15 cellular contexts compared by ENCODE assay signal in the genomic region with DNA sequence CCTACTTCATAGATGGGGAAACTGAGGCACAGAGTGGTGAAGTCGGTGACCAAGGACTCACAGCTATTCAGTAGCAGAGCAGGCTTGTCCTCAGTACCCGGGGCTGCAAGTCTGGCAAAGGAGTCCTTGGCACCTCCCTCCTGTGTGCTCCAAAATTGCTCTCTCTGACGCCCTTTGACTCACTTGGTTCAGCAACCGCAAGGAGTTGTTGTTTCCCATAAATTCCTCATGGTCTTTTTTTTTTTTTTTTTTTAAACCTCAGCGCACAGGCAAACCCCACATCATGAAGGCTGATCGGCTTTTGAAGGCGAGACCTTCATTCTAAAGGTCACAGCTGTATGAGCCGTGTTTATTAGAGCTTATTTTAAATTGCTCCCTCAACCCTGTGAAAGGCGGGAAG.
DNase-seq lines count a peak whose midpoint lies in the region; ATAC-seq and TF ChIP-seq lines count a peak whose summit lies in the region.
"Had no signal": no experiment of that assay in that cellular context is flagged by ENCODE, and none has a peak within 500 bp of the region (broad histone marks: within the 10 kb centered on the region; RNA-seq: fewer than 3 reads in every experiment).

No MANE protein-coding gene starts in this region.

- no peaks in the 10 kb centered on the region for H3K27me3 ChIP-seq in osteoblast (ENCODE audit: insufficient read depth, low read length)
- H3K27me3 ChIP-seq: BLaER1, left lung had no signal

- peak; percentile 73 for DNase-seq in AG09319 (ENCODE audit: extremely low read depth, low read depth)
- DNase-seq in NOMO-1 treated with DMSO at 0.1 percent for 48 hours (lab: John Stamatoyannopoulos, UW; ENCODE audit: unreplicated experiment), result peak; percentile 61
- peak; percentile 63 for DNase-seq in epithelial cell of proximal tubule (ENCODE audit: low read depth)
- peak; percentile 93 for DNase-seq in osteoblast (ENCODE audit: insufficient read length, low spot score, missing footprints)
- DNase-seq in amygdala (lab: John Stamatoyannopoulos, UW), result no peak
- no peak for DNase-seq in NCI-H345 (lab: John Stamatoyannopoulos, UW)
- DNase-seq in activated CD8-positive, alpha-beta T cell treated with anti-CD3 and anti-CD28 coated beads, Interleukin-2, amount 10 ng/mL, durations not matched to agents 7 days and 5 days, result no peak
- DNase-seq: erythroblast, GF-D8, left lung, NCI-H1092 treated with DMSO at 0.1 percent for 48 hours had no signal

- H2AFZ ChIP-seq in osteoblast (ENCODE audit: low read length), result peak overlapping the region; percentile 36

- peaks cover 35% of the 10 kb centered on the region for H3K4me1 Mint-ChIP-seq in activated CD8-positive, alpha-beta T cell treated with anti-CD3 and anti-CD28 coated beads, Interleukin-2, amount 10 ng/mL, durations not matched to agents 7 days and 5 days (ENCODE audit: low read depth)

- H3K27ac Mint-ChIP-seq in activated CD8-positive, alpha-beta T cell treated with anti-CD3 and anti-CD28 coated beads, Interleukin-2, amount 10 ng/mL, durations not matched to agents 7 days and 5 days, result no peak overlapping the region
- H3K27ac Mint-ChIP-seq: progenitor cell of endocrine pancreas had no signal

- no peaks in the 10 kb centered on the region for H3K9me3 Mint-ChIP-seq in activated CD8-positive, alpha-beta T cell treated with anti-CD3 and anti-CD28 coated beads, Interleukin-2, amount 10 ng/mL, durations not matched to agents 7 days and 5 days (ENCODE audit: insufficient read depth)

- no peaks in the 10 kb centered on the region for H3K36me3 ChIP-seq in osteoblast (ENCODE audit: insufficient read depth, low read length)
- H3K36me3 ChIP-seq: BLaER1, left lung had no signal

- no peaks in the 10 kb centered on the region for H3K9me3 ChIP-seq in osteoblast (ENCODE audit: low read depth, low read length)
- H3K9me3 ChIP-seq: left lung had no signal

- H3K27me3 Mint-ChIP-seq in activated CD8-positive, alpha-beta T cell treated with anti-CD3 and anti-CD28 coated beads, Interleukin-2, amount 10 ng/mL, durations not matched to agents 7 days and 5 days (ENCODE audit: low read depth), result peaks cover 22% of the 10 kb centered on the region
- H3K27me3 Mint-ChIP-seq: progenitor cell of endocrine pancreas had no signal

- H3K4me3 Mint-ChIP-seq in activated CD8-positive, alpha-beta T cell treated with anti-CD3 and anti-CD28 coated beads, Interleukin-2, amount 10 ng/mL, durations not matched to agents 7 days and 5 days, result no peak overlapping the region

- H3K4me2 ChIP-seq in osteoblast (ENCODE audit: insufficient read depth, low read length), result peak overlapping the region; percentile 59
- H3K4me2 ChIP-seq: BLaER1 had no signal

- H3K4me1 ChIP-seq in osteoblast (ENCODE audit: insufficient read depth, low read length), result peaks cover 57% of the 10 kb centered on the region

- no peak for TF ChIP-seq CTCF in AG09319 (IDR thresholded peaks at IDR 0.05; ENCODE audit: low read depth, low read length)
- TF ChIP-seq CTCF in epithelial cell of proximal tubule (conservative IDR thresholded peaks at IDR 0.05; ENCODE audit: low read depth, low read length), result no peak
- no peak for TF ChIP-seq CTCF in osteoblast (IDR thresholded peaks at IDR 0.05; ENCODE audit: extremely low read depth, low read depth, low read length)

- no peak for ATAC-seq in activated CD8-positive, alpha-beta T cell treated with anti-CD3 and anti-CD28 coated beads, Interleukin-2, amount 10 ng/mL, durations not matched to agents 7 days and 5 days
- no peak for ATAC-seq in GM21423 (IDR thresholded peaks at IDR 0.05; ENCODE audit: unreplicated experiment)
- ATAC-seq: HCT116, left lung had no signal

- no peaks in the 10 kb centered on the region for H3K79me2 ChIP-seq in osteoblast (ENCODE audit: insufficient read depth, low read length)

- CTCF ChIA-PET in activated CD8-positive, alpha-beta T cell treated with anti-CD3 and anti-CD28 coated beads, Interleukin-2, amount 10 ng/mL, durations not matched to agents 7 days and 5 days (lab: Charles Lee), result interaction anchor here (1.0 kb wide), 1 partner anchor 49 kb away, joined by 3 read pairs; no protein-coding TSS in a partner anchor

- H3K27ac ChIP-seq in osteoblast (ENCODE audit: low read depth, low read length), result peak overlapping the region; percentile 94
- H3K27ac ChIP-seq: BLaER1, left lung had no signal

- POLR2A ChIA-PET in activated CD8-positive, alpha-beta T cell treated with anti-CD3 and anti-CD28 coated beads, Interleukin-2, amount 10 ng/mL, durations not matched to agents 7 days and 5 days (lab: Charles Lee), result no interaction called here

- H3K36me3 Mint-ChIP-seq in activated CD8-positive, alpha-beta T cell treated with anti-CD3 and anti-CD28 coated beads, Interleukin-2, amount 10 ng/mL, durations not matched to agents 7 days and 5 days (ENCODE audit: low read depth), result no peaks in the 10 kb centered on the region

- H3K4me3 ChIP-seq in epithelial cell of proximal tubule (ENCODE audit: low read depth, low read length), result no peak overlapping the region
- peak overlapping the region; percentile 25 for H3K4me3 ChIP-seq in osteoblast (ENCODE audit: insufficient read depth, low read length)
- H3K4me3 ChIP-seq: BLaER1, left lung had no signal

- no peaks in the 10 kb centered on the region for H4K20me1 ChIP-seq in osteoblast (ENCODE audit: insufficient read depth, low read length)

Comparison
In these comparisons a context has a peak if more than half of its experiments do, and no peak if none do; other contexts are left out.
1. DNase-seq: peak in AG09319 (single experiment), NOMO-1 treated with DMSO at 0.1 percent for 48 hours (single experiment), epithelial cell of proximal tubule (single experiment) and osteoblast (single experiment); none in amygdala (0 of 56), NCI-H345 (single experiment) and activated CD8-positive, alpha-beta T cell treated with anti-CD3 and anti-CD28 coated beads, Interleukin-2, amount 10 ng/mL, durations not matched to agents 7 days and 5 days (single experiment).